Comparison of ENCODE assay signal across 26 cellular contexts in genomic region chr6:90354961-90355360, GRCh38.
"Had no signal": no experiment of that assay in that cellular context is flagged by ENCODE, and none has a peak within 500 bp of the region (broad histone marks: within the 10 kb centered on the region; RNA-seq: fewer than 3 reads in every experiment).

No MANE protein-coding gene starts in this region.

- ATAC-seq: effector memory CD8-positive, alpha-beta T cell; esophagus mucosa; gastrocnemius medialis; heart right ventricle; left cardiac atrium; left lung; left ventricle myocardium superior; lower lobe of right lung; naive thymus-derived CD4-positive, alpha-beta T cell had no signal

- H3K4me3 ChIP-seq: colonic mucosa, esophagus squamous epithelium, gastrocnemius medialis, heart right ventricle, left lung, lower lobe of right lung had no signal

- H3K9me3 ChIP-seq: colonic mucosa, esophagus squamous epithelium, gastrocnemius medialis, heart right ventricle, left lung, lower lobe of right lung had no signal

- H3K4me1 ChIP-seq: colonic mucosa, esophagus squamous epithelium, gastrocnemius medialis, lower lobe of right lung had no signal

- FAIRE-seq: endometrium, islet of Langerhans, keratinocyte had no signal

- H3K27me3 ChIP-seq: colonic mucosa, esophagus squamous epithelium, gastrocnemius medialis, left lung had no signal

- H3K27ac ChIP-seq: colonic mucosa, epithelial cell of prostate, esophagus squamous epithelium, gastrocnemius medialis, heart right ventricle, left lung, lower lobe of right lung had no signal

- H3K36me3 ChIP-seq: colonic mucosa, esophagus squamous epithelium, gastrocnemius medialis, heart right ventricle, left lung, lower lobe of right lung had no signal

- DNase-seq: colonic mucosa; cortex of kidney; effector CD8-positive, alpha-beta T cell; effector memory CD8-positive, alpha-beta T cell; endodermal cell; erythroblast; esophagus squamous epithelium; foreskin fibroblast; foreskin melanocyte; gastrocnemius medialis; glutamatergic neuron; head of caudate nucleus; heart right ventricle; hippocampal formation; left cardiac atrium; left lung; left ventricle myocardium superior; lower lobe of right lung; mesendoderm; midbrain; naive thymus-derived CD4-positive, alpha-beta T cell had no signal
